1 cellular context compared by ENCODE assay signal in the genomic region with DNA sequence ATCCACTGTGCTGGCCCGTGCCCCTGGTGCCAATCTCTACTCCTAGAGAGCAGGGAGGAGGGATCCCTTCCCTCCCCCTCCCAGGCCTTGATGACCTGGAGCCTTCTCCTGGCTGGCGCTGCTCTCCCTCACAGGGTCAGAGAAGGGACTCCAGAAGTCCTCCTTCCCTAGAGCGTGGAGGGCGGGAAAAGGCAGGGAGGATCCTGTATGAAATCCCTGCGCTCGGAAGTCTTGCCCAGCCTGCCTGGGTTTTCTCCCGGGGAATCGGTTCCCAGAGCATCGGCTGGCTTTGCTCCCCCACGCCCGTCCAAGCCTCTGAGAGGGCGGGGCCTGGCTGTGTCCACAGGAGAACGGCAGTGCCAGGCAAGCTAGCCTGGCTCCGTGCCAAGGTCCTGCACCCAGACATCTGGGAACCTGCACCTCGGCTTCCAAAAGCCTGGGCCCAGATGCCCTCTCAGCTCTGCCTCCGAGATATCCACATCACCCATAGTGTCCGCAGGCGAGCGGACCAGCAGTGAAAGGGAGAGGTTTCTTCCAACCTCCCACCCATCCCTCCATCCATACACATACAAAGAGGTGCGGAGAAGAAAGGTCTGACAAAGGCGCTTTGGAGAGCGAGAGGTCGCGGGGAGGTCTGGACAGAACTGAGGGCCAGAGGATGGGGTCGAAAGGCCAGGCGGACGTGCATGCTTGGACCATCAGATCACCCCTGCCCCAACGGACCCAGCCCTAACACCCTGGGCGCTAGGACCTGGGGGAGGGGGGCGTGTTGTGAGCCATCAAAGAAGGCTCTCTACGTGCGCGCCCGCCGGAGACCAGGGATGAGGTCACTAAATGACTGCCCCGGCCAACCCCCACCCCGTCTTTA.
A peak's percentile ranks its signal among the peaks of the same experiment; 100 is the strongest.
TF ChIP-seq lines count a peak whose summit lies in the region.

No MANE protein-coding gene starts in this region.

TF ChIP-seq in WTC11, 78 proteins besides CTCF, POLR2A, EP300 and RAD21 (continued from another document):
- TF ChIP-seq, protein P1, sequence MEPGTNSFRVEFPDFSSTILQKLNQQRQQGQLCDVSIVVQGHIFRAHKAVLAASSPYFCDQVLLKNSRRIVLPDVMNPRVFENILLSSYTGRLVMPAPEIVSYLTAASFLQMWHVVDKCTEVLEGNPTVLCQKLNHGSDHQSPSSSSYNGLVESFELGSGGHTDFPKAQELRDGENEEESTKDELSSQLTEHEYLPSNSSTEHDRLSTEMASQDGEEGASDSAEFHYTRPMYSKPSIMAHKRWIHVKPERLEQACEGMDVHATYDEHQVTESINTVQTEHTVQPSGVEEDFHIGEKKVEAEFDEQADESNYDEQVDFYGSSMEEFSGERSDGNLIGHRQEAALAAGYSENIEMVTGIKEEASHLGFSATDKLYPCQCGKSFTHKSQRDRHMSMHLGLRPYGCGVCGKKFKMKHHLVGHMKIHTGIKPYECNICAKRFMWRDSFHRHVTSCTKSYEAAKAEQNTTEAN (CRISPR knock-in tag; IDR thresholded peaks at IDR 0.05) = no peak
- TF ChIP-seq ZNF263 (CRISPR knock-in tag; IDR thresholded peaks at IDR 0.05; ENCODE audit: low read depth) (0 out of 2 replicates have a peak, but pooled peaks have one; percentile 51), NFYB (CRISPR knock-in tag; conservative IDR thresholded peaks at IDR 0.05; ENCODE audit: low read depth) (no peak), JAZF1 (CRISPR knock-in tag; IDR thresholded peaks at IDR 0.05) (no peak), RELA (CRISPR knock-in tag; IDR thresholded peaks at IDR 0.05; ENCODE audit: borderline replicate concordance) (no peak), SOX15 (CRISPR knock-in tag; IDR thresholded peaks at IDR 0.05) (no peak), ZNF121 (CRISPR knock-in tag; IDR thresholded peaks at IDR 0.05) (peak; percentile 70), ATF1 (CRISPR knock-in tag; IDR thresholded peaks at IDR 0.05) (no peak), SMAD4 (CRISPR knock-in tag; IDR thresholded peaks at IDR 0.05) (no peak), SP1 (CRISPR knock-in tag; conservative IDR thresholded peaks at IDR 0.05) (peak; percentile 86), RORB (CRISPR knock-in tag; IDR thresholded peaks at IDR 0.05) (no peak), MAX (CRISPR knock-in tag; IDR thresholded peaks at IDR 0.05) (peak; percentile 39; the same call in 1 of the 2 replicates)
